ENCODE assay signal across 10 cellular contexts in the genomic region with DNA sequence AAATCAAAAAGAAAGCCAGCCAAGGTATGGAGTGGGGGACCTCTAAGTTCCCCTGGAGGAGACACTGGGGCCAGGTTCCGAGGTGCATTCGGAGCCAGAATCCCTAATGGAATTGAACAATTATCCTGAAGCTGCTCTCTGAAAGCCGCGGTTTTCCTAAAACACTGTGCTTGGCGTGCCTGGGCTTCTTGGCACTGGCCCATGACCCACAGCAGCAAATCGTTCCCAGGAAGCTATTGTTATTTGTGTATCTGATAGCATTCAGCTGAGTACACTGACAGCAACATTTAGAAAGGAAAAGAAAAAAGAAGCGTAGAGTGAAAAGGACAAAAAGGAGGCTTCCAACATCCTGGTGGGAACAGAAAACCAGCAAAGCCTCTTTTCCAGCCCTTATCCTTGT.
DNase-seq lines count a peak whose midpoint lies in the region; ATAC-seq and TF ChIP-seq lines count a peak whose summit lies in the region.
"Had no signal": no experiment of that assay in that cellular context is flagged by ENCODE, and none has a peak within 500 bp of the region (broad histone marks: within the 10 kb centered on the region; RNA-seq: fewer than 3 reads in every experiment).

No MANE protein-coding gene starts in this region.

- peaks cover 42% of the 10 kb centered on the region for H3K4me1 Mint-ChIP-seq in type B pancreatic cell (ENCODE audit: unreplicated experiment)

- peak overlapping the region; percentile 7 for H3K27ac Mint-ChIP-seq in type B pancreatic cell
- H3K27ac Mint-ChIP-seq: activated naive CD8-positive, alpha-beta T cell treated with anti-CD3 and anti-CD28 coated beads, Interleukin-2, amount 50 U/mL, for 24 hours had no signal

- H3K36me3 Mint-ChIP-seq in type B pancreatic cell = no peaks in the 10 kb centered on the region

- H3K27me3 Mint-ChIP-seq in type B pancreatic cell = no peaks in the 10 kb centered on the region
- H3K27me3 Mint-ChIP-seq: activated naive CD8-positive, alpha-beta T cell treated with anti-CD3 and anti-CD28 coated beads, Interleukin-2, amount 50 U/mL, for 24 hours had no signal

- no peaks in the 10 kb centered on the region for H3K9me3 Mint-ChIP-seq in type B pancreatic cell
- H3K9me3 Mint-ChIP-seq: activated naive CD8-positive, alpha-beta T cell treated with anti-CD3 and anti-CD28 coated beads, Interleukin-2, amount 50 U/mL, for 24 hours had no signal

- DNase-seq in DMS79 treated with DMSO at 0.1 percent for 48 hours (lab: John Stamatoyannopoulos, UW) = peak; percentile 15
- DNase-seq in DMS79 (lab: John Stamatoyannopoulos, UW) = no peak
- DNase-seq in dermis blood vessel endothelial cell = peak; percentile 72
- peak; percentile 80 to 88 for DNase-seq in lung microvascular endothelial cell (ENCODE audit: low read depth in 2 of 2)
- no peak for DNase-seq in type B pancreatic cell (ENCODE audit: extremely low spot score, unreplicated experiment)
- DNase-seq in ureter (ENCODE audit: low spot score) = no peak
- DNase-seq in stimulated activated CD4-positive, alpha-beta T cell treated with anti-CD3 and anti-CD28 coated beads, Interleukin-2, amount 100 ng/mL, for 24 hours = no peak
- DNase-seq: activated naive CD8-positive, alpha-beta T cell treated with anti-CD3 and anti-CD28 coated beads, Interleukin-2, amount 50 U/mL, for 24 hours; stimulated activated naive CD4-positive, alpha-beta T cell treated with Interleukin-2 at 50 U/mL for 16 hours had no signal

- peak overlapping the region; percentile 10 for H3K4me3 Mint-ChIP-seq in type B pancreatic cell
- H3K4me3 Mint-ChIP-seq: activated naive CD8-positive, alpha-beta T cell treated with anti-CD3 and anti-CD28 coated beads, Interleukin-2, amount 50 U/mL, for 24 hours had no signal

- TF ChIP-seq CTCF in type B pancreatic cell (conservative IDR thresholded peaks at IDR 0.05) = no peak

- no peak for ATAC-seq in GM21576 (IDR thresholded peaks at IDR 0.05; ENCODE audit: unreplicated experiment)
- ATAC-seq: activated naive CD8-positive, alpha-beta T cell treated with anti-CD3 and anti-CD28 coated beads, Interleukin-2, amount 50 U/mL, for 24 hours had no signal

Comparison
In these comparisons a context has a peak if more than half of its experiments do, and no peak if none do; other contexts are left out.
1. DNase-seq: peak in DMS79 treated with DMSO at 0.1 percent for 48 hours (single experiment), dermis blood vessel endothelial cell (single experiment) and lung microvascular endothelial cell (2 of 2); none in DMS79 (single experiment), type B pancreatic cell (single experiment), ureter (single experiment) and stimulated activated CD4-positive, alpha-beta T cell treated with anti-CD3 and anti-CD28 coated beads, Interleukin-2, amount 100 ng/mL, for 24 hours (0 of 2).